In the genomic region with DNA sequence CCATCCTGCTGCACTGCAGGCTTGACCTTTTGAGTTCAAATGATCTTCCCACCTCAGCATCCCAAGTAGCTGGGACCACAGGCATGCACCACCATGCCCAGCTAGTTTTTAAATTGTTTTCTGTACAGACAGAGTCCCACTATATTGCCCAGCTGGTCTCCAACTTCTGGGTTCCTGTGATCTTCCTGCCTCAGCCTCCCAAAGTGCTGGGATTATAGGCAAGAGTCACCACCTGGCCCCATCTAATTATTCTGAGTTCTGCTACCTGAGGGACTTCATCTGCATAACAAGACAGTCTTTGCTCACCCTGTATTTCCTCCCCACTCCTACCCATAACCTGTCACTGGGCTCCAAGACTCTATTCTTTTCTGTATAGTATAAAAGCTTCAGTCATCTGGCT, we compare ENCODE assay signal across 13 cellular contexts.
"Had no signal": no experiment of that assay in that cellular context is flagged by ENCODE, and none has a peak within 500 bp of the region (broad histone marks: within the 10 kb centered on the region; RNA-seq: fewer than 3 reads in every experiment).

No MANE protein-coding gene starts in this region.

- H3K9me3 Mint-ChIP-seq: activated CD4-positive, alpha-beta memory T cell treated with anti-CD3 and anti-CD28 coated beads, Interleukin-2, amount 10 ng/mL, durations not matched to agents 7 days and 5 days; activated T-cell treated with anti-CD3 and anti-CD28 coated beads, Interleukin-2, amount 50 U/mL, for 72 hours; immature natural killer cell; neural progenitor cell had no signal

- H2AFZ ChIP-seq: neural progenitor cell had no signal

- H3K27me3 ChIP-seq: neural progenitor cell had no signal

- ATAC-seq: activated T-cell treated with anti-CD3 and anti-CD28 coated beads, Interleukin-2, amount 50 U/mL, for 72 hours; esophagus mucosa; sciatic nerve had no signal

- FAIRE-seq: colon had no signal

- DNase-seq: activated CD4-positive, alpha-beta memory T cell treated with anti-CD3 and anti-CD28 coated beads, Interleukin-2, amount 10 ng/mL, durations not matched to agents 7 days and 5 days; activated CD4-positive, alpha-beta T cell treated with anti-CD3 and anti-CD28 coated beads for 4 hours; activated naive CD4-positive, alpha-beta T cell treated with Interleukin-2 at 50 U/mL for 16 hours; activated T-cell treated with anti-CD3 and anti-CD28 coated beads, Interleukin-2, amount 50 U/mL, for 72 hours; immature natural killer cell; midbrain; stimulated activated CD4-positive, alpha-beta T cell treated with anti-CD3 and anti-CD28 coated beads, Interleukin-12 subunit alpha, Interleukin-12 subunit beta, amount 100 ng/mL, for 4 hours; stimulated activated CD4-positive, alpha-beta T cell treated with anti-CD3 and anti-CD28 coated beads, Interleukin-2, amount 100 ng/mL, for 24 hours had no signal

- H3K27ac Mint-ChIP-seq: activated CD4-positive, alpha-beta memory T cell treated with anti-CD3 and anti-CD28 coated beads, Interleukin-2, amount 10 ng/mL, durations not matched to agents 7 days and 5 days; activated T-cell treated with anti-CD3 and anti-CD28 coated beads, Interleukin-2, amount 50 U/mL, for 72 hours; neural progenitor cell had no signal

- H3K9me3 ChIP-seq: thoracic aorta had no signal

- H3K4me2 ChIP-seq: neural progenitor cell had no signal

- H3K36me3 Mint-ChIP-seq: immature natural killer cell, neural progenitor cell had no signal

- H3K4me1 Mint-ChIP-seq: immature natural killer cell had no signal

- H3K9ac ChIP-seq: neural progenitor cell had no signal

- H3K27ac ChIP-seq: neural progenitor cell, thoracic aorta had no signal

- H3K36me3 ChIP-seq: neural progenitor cell, thoracic aorta had no signal

- H3K4me3 Mint-ChIP-seq: activated CD4-positive, alpha-beta memory T cell treated with anti-CD3 and anti-CD28 coated beads, Interleukin-2, amount 10 ng/mL, durations not matched to agents 7 days and 5 days; activated T-cell treated with anti-CD3 and anti-CD28 coated beads, Interleukin-2, amount 50 U/mL, for 72 hours; immature natural killer cell; neural progenitor cell had no signal

- H3K4me3 ChIP-seq: neural progenitor cell, thoracic aorta had no signal

- H3K27me3 Mint-ChIP-seq: activated CD4-positive, alpha-beta memory T cell treated with anti-CD3 and anti-CD28 coated beads, Interleukin-2, amount 10 ng/mL, durations not matched to agents 7 days and 5 days had no signal

- H3K4me1 ChIP-seq: neural progenitor cell had no signal
